In the genomic region with DNA sequence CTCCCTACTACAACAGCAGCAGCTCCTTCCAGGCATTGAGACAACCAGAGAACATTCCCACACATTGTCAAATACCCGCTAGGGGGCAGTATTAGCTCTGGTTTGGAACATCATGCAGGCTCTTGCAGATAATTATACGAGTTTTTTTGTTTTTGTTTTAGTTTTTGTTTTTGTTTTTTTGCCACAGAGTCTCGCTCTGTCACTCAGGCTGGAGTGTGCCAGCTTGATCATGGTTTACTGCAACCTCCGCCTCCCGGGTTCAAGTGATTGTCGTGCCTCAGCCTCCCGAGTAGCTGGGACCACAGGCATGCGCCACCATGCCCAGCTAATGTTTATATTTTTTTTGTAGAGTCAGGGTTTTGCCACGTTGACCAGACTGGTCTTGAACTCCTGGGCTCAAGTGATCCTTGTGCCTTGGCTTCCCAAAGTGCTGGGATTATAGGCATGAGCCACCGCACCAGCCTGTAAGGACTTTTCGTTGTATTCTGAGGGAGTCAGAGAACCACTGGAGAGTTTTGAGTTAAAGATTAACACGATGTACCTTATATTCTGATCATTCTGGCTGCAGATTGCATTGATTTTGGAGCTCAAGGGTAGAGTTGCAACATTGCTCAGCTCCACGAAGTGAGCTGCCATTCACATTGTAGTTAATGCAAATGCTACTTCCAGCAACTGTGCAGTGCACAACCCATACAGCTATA, we compare ENCODE assay signal across 9 cellular contexts. TPM values are rescaled to one million over a fixed set of nuclear protein-coding genes. Genes with fewer than 3 reads are reported as not detected.
DNase-seq lines count a peak whose midpoint lies in the region; ATAC-seq and TF ChIP-seq lines count a peak whose summit lies in the region.
"Had no signal": no experiment of that assay in that cellular context is flagged by ENCODE, and none has a peak within 500 bp of the region (broad histone marks: within the 10 kb centered on the region; RNA-seq: fewer than 3 reads in every experiment).

No MANE protein-coding gene starts in this region.

- H3K27me3 ChIP-seq in HAP-1 (ENCODE audit: low read depth) (peaks cover 6% of the 10 kb centered on the region), fibroblast of lung (ENCODE audit: control insufficient read depth, insufficient read depth, low read length) (peaks cover 3% of the 10 kb centered on the region)

- H3K4me2 ChIP-seq in fibroblast of lung (ENCODE audit: extremely low read depth, insufficient read depth, low read length): peak overlapping the region; percentile 48

- no peak overlapping the region for H3K4me3 Mint-ChIP-seq in activated CD8-positive, alpha-beta memory T cell treated with anti-CD3 and anti-CD28 coated beads, Interleukin-2, amount 10 ng/mL, durations not matched to agents 7 days and 5 days
- H3K4me3 Mint-ChIP-seq in nephron: no peak overlapping the region
- no peak overlapping the region for H3K4me3 Mint-ChIP-seq in type B pancreatic cell

- peaks cover under 1% of the 10 kb centered on the region for H3K27me3 Mint-ChIP-seq in activated CD8-positive, alpha-beta memory T cell treated with anti-CD3 and anti-CD28 coated beads, Interleukin-2, amount 10 ng/mL, durations not matched to agents 7 days and 5 days
- H3K27me3 Mint-ChIP-seq in nephron (ENCODE audit: low read depth) (peaks cover 12% of the 10 kb centered on the region), type B pancreatic cell (peaks cover 13% of the 10 kb centered on the region)

- DNase-seq in CD1c-positive myeloid dendritic cell (ENCODE audit: extremely low spot score): peak; percentile 89
- DNase-seq in HAP-1 (ENCODE audit: low spot score in 2 of 2): peak; percentile 76 to 87
- peak; percentile 36 for DNase-seq in NCI-H526 treated with DMSO at 0.1 percent for 48 hours (lab: John Stamatoyannopoulos, UW)
- DNase-seq in activated CD8-positive, alpha-beta memory T cell treated with anti-CD3 and anti-CD28 coated beads, Interleukin-2, amount 10 ng/mL, durations not matched to agents 7 days and 5 days: peak; percentile 64
- DNase-seq in fibroblast of lung (ENCODE audit: low read depth in 2 of 2): peak; percentile 63 to 89
- DNase-seq in type B pancreatic cell (ENCODE audit: extremely low spot score, unreplicated experiment): no peak

- H3K4me1 ChIP-seq in HAP-1 (peaks cover 14% of the 10 kb centered on the region), fibroblast of lung (ENCODE audit: control insufficient read depth, extremely low read depth, insufficient read depth, low read length) (no peaks in the 10 kb centered on the region)

- no peak for ATAC-seq in activated CD8-positive, alpha-beta memory T cell treated with anti-CD3 and anti-CD28 coated beads, Interleukin-2, amount 10 ng/mL, durations not matched to agents 7 days and 5 days
- ATAC-seq in HG02970 (IDR thresholded peaks at IDR 0.05; ENCODE audit: low FRiP score, unreplicated experiment): no peak

- no peaks in the 10 kb centered on the region for H3K36me3 Mint-ChIP-seq in activated CD8-positive, alpha-beta memory T cell treated with anti-CD3 and anti-CD28 coated beads, Interleukin-2, amount 10 ng/mL, durations not matched to agents 7 days and 5 days
- H3K36me3 Mint-ChIP-seq in nephron (ENCODE audit: low read depth) (no peaks in the 10 kb centered on the region), type B pancreatic cell (no peaks in the 10 kb centered on the region)

- no peak overlapping the region for H3K27ac Mint-ChIP-seq in activated CD8-positive, alpha-beta memory T cell treated with anti-CD3 and anti-CD28 coated beads, Interleukin-2, amount 10 ng/mL, durations not matched to agents 7 days and 5 days
- H3K27ac Mint-ChIP-seq in nephron: peak overlapping the region; percentile 43 to 58 (median 55)
- no peak overlapping the region for H3K27ac Mint-ChIP-seq in type B pancreatic cell

- no peaks in the 10 kb centered on the region for H3K9me3 Mint-ChIP-seq in activated CD8-positive, alpha-beta memory T cell treated with anti-CD3 and anti-CD28 coated beads, Interleukin-2, amount 10 ng/mL, durations not matched to agents 7 days and 5 days (ENCODE audit: low read depth)
- H3K9me3 Mint-ChIP-seq in nephron (no peaks in the 10 kb centered on the region), type B pancreatic cell (no peaks in the 10 kb centered on the region)

- H3K36me3 ChIP-seq in HAP-1 (replicated peaks) (no peaks in the 10 kb centered on the region), fibroblast of lung (ENCODE audit: control insufficient read depth, insufficient read depth, low read length) (no peaks in the 10 kb centered on the region)

- no peak overlapping the region for H3K27ac ChIP-seq in fibroblast of lung (ENCODE audit: insufficient read depth, low read length)

- no peak overlapping the region for H2AFZ ChIP-seq in fibroblast of lung (ENCODE audit: low read length)

- H3K9me3 ChIP-seq in HAP-1 (no peaks in the 10 kb centered on the region), fibroblast of lung (ENCODE audit: control insufficient read depth, insufficient read depth, low read depth, low read length) (no peaks in the 10 kb centered on the region)

- no peaks in the 10 kb centered on the region for H4K20me1 ChIP-seq in fibroblast of lung (ENCODE audit: control insufficient read depth, extremely low read depth, insufficient read depth, low read length)

- H3K4me3 ChIP-seq in HAP-1 (no peak overlapping the region), fibroblast of lung (replicated peaks in 1 of 4; ENCODE audit: control extremely low read depth in 1 of 4, insufficient read depth in 1 of 4, low read depth in 3 of 4, low read length in 4 of 4) (no peak overlapping the region)

- in situ Hi-C loops in HAP-1 (cut with MboI; ENCODE audit: low sequenced_read_pairs): loop anchor here (5.0 to 10.0 kb wide), 3 partner anchors 86 to 274 kb away; a partner anchor contains a TSS

- CTCF ChIA-PET in activated CD8-positive, alpha-beta memory T cell treated with anti-CD3 and anti-CD28 coated beads, Interleukin-2, amount 10 ng/mL, durations not matched to agents 7 days and 5 days (lab: Charles Lee): interaction anchor here (0.6 to 2.0 kb wide), 15 partner anchors 14 to 281 kb away, joined by 3 to 28 read pairs (median 4); a partner anchor contains a TSS

- no peaks in the 10 kb centered on the region for H3K79me2 ChIP-seq in fibroblast of lung (ENCODE audit: control insufficient read depth, insufficient read depth, low read length)

- no peak overlapping the region for H3K9ac ChIP-seq in fibroblast of lung (ENCODE audit: insufficient read depth, low read length)

- H3K4me1 Mint-ChIP-seq in activated CD8-positive, alpha-beta memory T cell treated with anti-CD3 and anti-CD28 coated beads, Interleukin-2, amount 10 ng/mL, durations not matched to agents 7 days and 5 days: peaks cover 3% of the 10 kb centered on the region
- H3K4me1 Mint-ChIP-seq in nephron (peaks cover 30% of the 10 kb centered on the region), type B pancreatic cell (ENCODE audit: unreplicated experiment) (peaks cover 10% of the 10 kb centered on the region)

- peak; percentile 58 to 74 for TF ChIP-seq CTCF in fibroblast of lung (conservative IDR thresholded peaks at IDR 0.05 in 1 of 2, IDR thresholded peaks at IDR 0.05 in 1 of 2; ENCODE audit: low read depth in 1 of 2, low read length in 2 of 2)
- peak; percentile 70 for TF ChIP-seq CTCF in nephron (IDR thresholded peaks at IDR 0.05; ENCODE audit: unreplicated experiment in 3 of 3)
- peak; percentile 88 for TF ChIP-seq CTCF in type B pancreatic cell (conservative IDR thresholded peaks at IDR 0.05)

RNA-seq across cellular contexts. Expression of a gene that starts 41.7 kb away (rescaled TPM):
- total RNA-seq in activated CD8-positive, alpha-beta memory T cell treated with anti-CD3 and anti-CD28 coated beads, Interleukin-2, amount 10 ng/mL, durations not matched to agents 7 days and 5 days: not detected
- total RNA-seq in fibroblast of lung (not detected in 2 replicates), type B pancreatic cell (ENCODE audit: low replicate concordance) (2.3 TPM in 1 of 2 replicates, not detected in the other)
- polyA plus RNA-seq in fibroblast of lung: not detected in 2 replicates
- polyA plus RNA-seq in fibroblast of lung (2012): not detected in 2 replicates
- not detected in 2 replicates for polyA minus RNA-seq in fibroblast of lung (ENCODE audit: low replicate concordance)
- total RNA-seq: subcutaneous adipose tissue had no signal

RNA-seq across cellular contexts. Expression of a gene that starts 42.2 kb away (rescaled TPM):
- total RNA-seq in activated CD8-positive, alpha-beta memory T cell treated with anti-CD3 and anti-CD28 coated beads, Interleukin-2, amount 10 ng/mL, durations not matched to agents 7 days and 5 days: not detected
- 0.26 and 0.33 TPM in 2 replicates for total RNA-seq in fibroblast of lung
- polyA plus RNA-seq in fibroblast of lung: 0.53 and 1.3 TPM in 2 replicates
- polyA plus RNA-seq in fibroblast of lung (2012): 0.92 and 3.0 TPM in 2 replicates
- polyA minus RNA-seq in fibroblast of lung (ENCODE audit: low replicate concordance): not detected in 2 replicates
- 0.93 TPM in 1 of 2 replicates, not detected in the other for total RNA-seq in type B pancreatic cell (ENCODE audit: low replicate concordance)
- total RNA-seq: subcutaneous adipose tissue had no signal

Comparison
In these comparisons a context has a peak if more than half of its experiments do, and no peak if none do; other contexts are left out.
1. H3K27ac Mint-ChIP-seq: peak in nephron (3 of 3); none in activated CD8-positive, alpha-beta memory T cell treated with anti-CD3 and anti-CD28 coated beads, Interleukin-2, amount 10 ng/mL, durations not matched to agents 7 days and 5 days (single experiment) and type B pancreatic cell (single experiment).
2. Peak in every context shown above with its lines, with median percentiles within 50 percentile points of each other: CTCF ChIP-seq.